Comparison of ENCODE assay signal across 30 cellular contexts in the genomic region with DNA sequence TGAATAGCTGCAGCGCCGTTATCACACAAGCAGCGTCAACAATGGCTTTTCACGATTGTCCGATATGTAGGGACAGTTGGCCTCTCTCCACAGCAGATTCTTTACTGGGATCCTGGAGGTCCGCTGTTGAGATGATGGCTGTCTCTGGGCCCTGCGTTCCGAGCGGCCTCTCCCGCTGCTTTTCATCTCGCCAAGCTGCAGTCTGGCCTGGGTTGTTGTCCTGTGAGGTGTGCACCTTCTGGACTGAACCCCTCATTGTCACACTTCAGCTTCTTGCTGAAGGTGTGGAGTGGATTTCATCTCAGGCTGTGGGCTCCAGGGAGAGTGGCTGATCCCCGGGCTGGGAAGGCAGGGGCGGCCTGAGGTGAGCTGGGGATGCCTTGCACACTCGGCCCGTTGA. TPM values are rescaled to one million over a fixed set of nuclear protein-coding genes. Genes with fewer than 3 reads are reported as not detected.
DNase-seq lines count a peak whose midpoint lies in the region; ATAC-seq, FAIRE-seq and TF ChIP-seq lines count a peak whose summit lies in the region.
"Had no signal": no experiment of that assay in that cellular context is flagged by ENCODE, and none has a peak within 500 bp of the region (broad histone marks: within the 10 kb centered on the region; RNA-seq: fewer than 3 reads in every experiment).

No MANE protein-coding gene starts in this region.

- H4K12ac ChIP-seq in trophoblast cell (ENCODE audit: low read depth, low read length) = no peak overlapping the region

- H2AK5ac ChIP-seq in trophoblast cell (ENCODE audit: low read length) = no peak overlapping the region

- CTCF ChIA-PET in K562 (lab: Yijun Ruan, JAX; ENCODE audit: low intra/inter-chr PET ratio) = no interaction called here
- CTCF ChIA-PET in activated CD4-positive, alpha-beta T cell treated with anti-CD3 and anti-CD28 coated beads for 36 hours (lab: Charles Lee) = interaction anchor here (0.7 kb wide), 1 partner anchor 23 kb away, joined by 3 read pairs; no protein-coding TSS in a partner anchor

- no peak overlapping the region for H3K14ac ChIP-seq in trophoblast cell (ENCODE audit: low read length)

- H3K9me3 ChIP-seq in HUES64 (ENCODE audit: insufficient read depth, low read depth, low read length) (no peaks in the 10 kb centered on the region), K562 (replicated peaks; ENCODE audit: control insufficient read depth, insufficient read depth, low read depth, low read length) (no peaks in the 10 kb centered on the region), trophoblast cell (ENCODE audit: insufficient read depth, low read depth, low read length) (no peaks in the 10 kb centered on the region)
- H3K9me3 ChIP-seq: A549, heart right ventricle, upper lobe of left lung had no signal

- no peaks in the 10 kb centered on the region for H3K27me3 Mint-ChIP-seq in activated CD4-positive, alpha-beta T cell treated with anti-CD3 and anti-CD28 coated beads for 36 hours
- H3K27me3 Mint-ChIP-seq: activated CD4-positive, alpha-beta T cell treated with anti-CD3 and anti-CD28 coated beads, Interleukin-2, amount 10 ng/mL, durations not matched to agents 24 days and 14 days had no signal

- no peak overlapping the region for H4K91ac ChIP-seq in trophoblast cell (ENCODE audit: low read depth, low read length)

- H2BK120ac ChIP-seq in trophoblast cell (ENCODE audit: insufficient read depth, low read length, poor library complexity) = no peak overlapping the region

- H3K4me1 Mint-ChIP-seq in activated CD4-positive, alpha-beta T cell treated with anti-CD3 and anti-CD28 coated beads for 36 hours = peaks cover 87% of the 10 kb centered on the region

- POLR2A ChIA-PET in K562 (lab: Yijun Ruan, JAX) = interaction anchor here (0.6 to 2.8 kb wide), 8 partner anchors 9 to 380 kb away, joined by 3 to 34 read pairs (median 4); partner anchors contain the start of gene UPF1
- POLR2A ChIA-PET in activated CD4-positive, alpha-beta T cell treated with anti-CD3 and anti-CD28 coated beads for 36 hours (lab: Charles Lee) = interaction anchor here (0.5 to 1.4 kb wide), 3 partner anchors 9 to 273 kb away, joined by 3 to 8 read pairs (median 5); partner anchors contain the start of genes COPE and DDX49

- peaks cover 98% of the 10 kb centered on the region for H3K79me2 ChIP-seq in K562 (ENCODE audit: control insufficient read depth, insufficient read depth, low read length)
- H3K79me2 ChIP-seq in trophoblast cell (ENCODE audit: control insufficient read depth, insufficient read depth, low read length, poor library complexity) = peaks cover 41% of the 10 kb centered on the region

- H3K9ac ChIP-seq in HUES64 (ENCODE audit: low read depth, low read length) = 0 out of 2 replicates have a peak overlapping the region, but pooled peaks have one; percentile 45
- H3K9ac ChIP-seq in K562 (ENCODE audit: insufficient read depth in 1 of 2, low read depth in 2 of 2, low read length in 2 of 2) = peak overlapping the region in 1 of 2 experiments; percentile 57; a peak in 1 of 4 replicates
- H3K9ac ChIP-seq in trophoblast cell (ENCODE audit: low read length) = no peak overlapping the region

- intact Hi-C loops in left ventricle myocardium superior (cut with micrococcal nuclease) = loop anchor here (10.0 kb wide), 1 partner anchor 247 kb away; no protein-coding TSS in a partner anchor
- intact Hi-C loops in Right ventricle myocardium inferior (cut with DNase I) = no loop called here
- intact Hi-C loops in K562 (cut with micrococcal nuclease) = loop anchor here (10.0 kb wide), 1 partner anchor 247 kb away; no protein-coding TSS in a partner anchor
- intact Hi-C loops in activated CD4-positive, alpha-beta T cell treated with anti-CD3 and anti-CD28 coated beads for 36 hours (cut with DNase I, micrococcal nuclease) = loop anchor here in 1 of 2 experiments (5.0 to 10.0 kb wide), 2 partner anchors 49 to 367 kb away; partner anchors contain the start of gene COMP

- no peak overlapping the region for H2BK12ac ChIP-seq in trophoblast cell (ENCODE audit: low read length)

- H3K9me3 Mint-ChIP-seq in activated CD4-positive, alpha-beta T cell treated with anti-CD3 and anti-CD28 coated beads for 36 hours (ENCODE audit: low read depth) = no peaks in the 10 kb centered on the region
- H3K9me3 Mint-ChIP-seq: activated CD4-positive, alpha-beta T cell treated with anti-CD3 and anti-CD28 coated beads, Interleukin-2, amount 10 ng/mL, durations not matched to agents 24 days and 14 days; activated naive CD4-positive, alpha-beta T cell treated with anti-CD3 and anti-CD28 coated beads for 36 hours had no signal

- no peaks in the 10 kb centered on the region for H3K27me3 ChIP-seq in HUES64 (ENCODE audit: insufficient read depth, low read length)
- H3K27me3 ChIP-seq in K562 (ENCODE audit: control insufficient read depth in 2 of 2, insufficient read depth in 2 of 2, low read length in 2 of 2) = no peaks in the 10 kb centered on the region
- no peaks in the 10 kb centered on the region for H3K27me3 ChIP-seq in trophoblast cell (ENCODE audit: insufficient read depth, low read length)
- H3K27me3 ChIP-seq: heart right ventricle, upper lobe of left lung had no signal

- H3K4ac ChIP-seq in trophoblast cell (ENCODE audit: low read depth, low read length) = peak overlapping the region; percentile 41

- no peak for TF ChIP-seq CTCF in K562 (IDR thresholded peaks at IDR 0.05 in 2 of 3, conservative IDR thresholded peaks at IDR 0.05 in 1 of 3; ENCODE audit: insufficient read depth in 2 of 3, low read depth in 1 of 3, low read length in 3 of 3)

- 94% methylated on average over 15 of the region's 15 CpGs for WGBS in HUES64
- 73% methylated on average over 15 of the region's 15 CpGs for WGBS in K562 (ENCODE audit: insufficient coverage, low coverage, missing lambda C conversion rate)
- no CpG with 5 or more reads among the region's 15 CpGs for WGBS in trophoblast cell (ENCODE audit: extremely low coverage, insufficient coverage, insufficient read length)

- no peaks in the 10 kb centered on the region for H3K79me1 ChIP-seq in trophoblast cell (ENCODE audit: low read length)

- H2AFZ ChIP-seq in K562 (ENCODE audit: low read depth, low read length) = no peak overlapping the region
- H2AFZ ChIP-seq in trophoblast cell (ENCODE audit: insufficient read depth, low read length, poor library complexity) = no peak overlapping the region

- H3K4me3 Mint-ChIP-seq in activated CD4-positive, alpha-beta T cell treated with anti-CD3 and anti-CD28 coated beads for 36 hours = no peak overlapping the region
- H3K4me3 Mint-ChIP-seq: activated naive CD4-positive, alpha-beta T cell treated with anti-CD3 and anti-CD28 coated beads for 36 hours had no signal

- H4K20me1 ChIP-seq in K562 (replicated peaks; ENCODE audit: control insufficient read depth, insufficient read depth, low read length) = peaks cover 77% of the 10 kb centered on the region

- BruUV-seq in K562 (replicated peaks; lab: Mats Ljungman, UMichigan) = no TSS peak

- H2BK5ac ChIP-seq in trophoblast cell (ENCODE audit: low read depth, low read length, poor library complexity) = no peak overlapping the region

- peak; percentile 26 for FAIRE-seq in K562 (lab: Jason Lieb, UNC)
- FAIRE-seq: A549, small intestine had no signal

- TF ChIP-seq EP300 in K562 (IDR thresholded peaks at IDR 0.05; ENCODE audit: low read length) = no peak

- H3K36me3 ChIP-seq in HUES64 (ENCODE audit: insufficient read depth, low read length) (peaks cover 18% of the 10 kb centered on the region), K562 (ENCODE audit: control insufficient read depth, insufficient read depth, low read length) (peaks cover 77% of the 10 kb centered on the region), trophoblast cell (ENCODE audit: control insufficient read depth in 1 of 2, insufficient read depth in 2 of 2, low read length in 2 of 2) (peaks cover 25 to 26% of the 10 kb centered on the region in 2 experiments)

- H4K8ac ChIP-seq in trophoblast cell (ENCODE audit: low read depth, low read length) = no peak overlapping the region

- no peak overlapping the region for H3K18ac ChIP-seq in trophoblast cell (ENCODE audit: low read length)

- no peak for ATAC-seq in left ventricle myocardium superior
- no peak for ATAC-seq in Right ventricle myocardium inferior
- ATAC-seq in K562 = no peak
- ATAC-seq in HG03439 (IDR thresholded peaks at IDR 0.05; ENCODE audit: unreplicated experiment) = no peak
- no peak for ATAC-seq in activated CD4-positive, alpha-beta T cell treated with anti-CD3 and anti-CD28 coated beads for 36 hours
- ATAC-seq: A549, heart right ventricle had no signal

- DNase-seq in left ventricle myocardium superior (peak; percentile 9), Right ventricle myocardium inferior (ENCODE audit: missing footprints) (no peak), K562 (ENCODE audit: extremely low read depth in 1 of 4, low spot score in 3 of 4) (no peak), trophoblast cell (no peak), NCI-H526 (lab: John Stamatoyannopoulos, UW) (no peak)
- DNase-seq in activated CD4-positive, alpha-beta T cell treated with anti-CD3 and anti-CD28 coated beads for 36 hours = no peak
- DNase-seq: activated CD4-positive, alpha-beta T cell treated with anti-CD3 and anti-CD28 coated beads, Interleukin-2, amount 10 ng/mL, durations not matched to agents 24 days and 14 days; activated naive CD4-positive, alpha-beta T cell treated with anti-CD3 and anti-CD28 coated beads for 36 hours; activated T-cell treated with anti-CD3 and anti-CD28 coated beads, Interleukin-2, amount 50 U/mL, for 1 hour; AML-193; aorta; COR-L47; effector memory CD4-positive, alpha-beta T cell; foreskin fibroblast; GF-D8; HCEC 1CT; heart right ventricle; mammary epithelial cell; NCI-H146; NCI-H446 treated with DMSO at 0.1 percent for 48 hours; OCI-M1; small intestine; stimulated activated CD8-positive, alpha-beta memory T cell treated with anti-CD3 and anti-CD28 coated beads, Interleukin-4, amount 100 ng/mL, for 48 hours; upper lobe of left lung had no signal

- no peak overlapping the region for H3K23ac ChIP-seq in trophoblast cell (ENCODE audit: low read length)

- H3K4me3 ChIP-seq in HUES64 (ENCODE audit: low read length) (no peak overlapping the region), K562 (no peak overlapping the region), trophoblast cell (ENCODE audit: low read depth, low read length) (no peak overlapping the region)
- H3K4me3 ChIP-seq: A549, coronary artery, heart right ventricle, upper lobe of left lung had no signal

- peaks cover 27% of the 10 kb centered on the region for H3K36me3 Mint-ChIP-seq in activated CD4-positive, alpha-beta T cell treated with anti-CD3 and anti-CD28 coated beads for 36 hours (ENCODE audit: low read depth)

- no peak overlapping the region for H3K27ac ChIP-seq in HUES64 (ENCODE audit: low read depth, low read length)
- no peak overlapping the region; the same call in 2 of the 3 replicates for H3K27ac ChIP-seq in K562 (ENCODE audit: extremely low read depth, low read depth, low read length)
- H3K27ac ChIP-seq in trophoblast cell (ENCODE audit: low read depth, low read length) = no peak overlapping the region
- H3K27ac ChIP-seq: A549, coronary artery, heart right ventricle, upper lobe of left lung had no signal

- peaks cover 21% of the 10 kb centered on the region for H3K9me1 ChIP-seq in K562 (ENCODE audit: control insufficient read depth, insufficient read depth, low read length)

- TF ChIP-seq POLR2A in K562 (conservative IDR thresholded peaks at IDR 0.05) = no peak

- in situ Hi-C loops in K562 (cut with MboI) = no loop called here

- no peak overlapping the region for H3K4me2 ChIP-seq in K562 (ENCODE audit: insufficient read depth, low read length)
- no peak overlapping the region for H3K4me2 ChIP-seq in trophoblast cell (ENCODE audit: low read length)
- H3K4me2 ChIP-seq: A549 had no signal

- no peak overlapping the region for H3K27ac Mint-ChIP-seq in activated CD4-positive, alpha-beta T cell treated with anti-CD3 and anti-CD28 coated beads for 36 hours
- H3K27ac Mint-ChIP-seq: activated naive CD4-positive, alpha-beta T cell treated with anti-CD3 and anti-CD28 coated beads for 36 hours had no signal

- TF ChIP-seq RAD21 in K562 (CRISPR knock-in tag; conservative IDR thresholded peaks at IDR 0.05 in 1 of 2, IDR thresholded peaks at IDR 0.05 in 1 of 2) = no peak

- H3K4me1 ChIP-seq in HUES64 (ENCODE audit: insufficient read depth, low read length) (peaks cover 8% of the 10 kb centered on the region), K562 (replicated peaks in 1 of 2; ENCODE audit: control insufficient read depth in 2 of 2, insufficient read depth in 2 of 2, low read length in 2 of 2) (peaks cover 4 to 35% of the 10 kb centered on the region in 2 experiments; a peak in 4 of 5 replicates), trophoblast cell (ENCODE audit: control insufficient read depth in 1 of 2, insufficient read depth in 2 of 2, low read length in 2 of 2) (peaks cover 0 to 2% of the 10 kb centered on the region in 2 experiments)
- H3K4me1 ChIP-seq: A549 had no signal

RNA-seq across cellular contexts. Expression of gene UPF1, which starts 9.6 kb away (rescaled TPM):
- total RNA-seq in left ventricle myocardium superior (37.3 TPM), Right ventricle myocardium inferior (37.0 TPM), K562 (2014; rRNA removed) (59.6 and 66.0 TPM in 2 replicates), K562 (2014; rRNA removed; fragmentation: Illumina TruSeq; extraction: Trizol) (24.6 and 27.9 TPM in 2 replicates), K562 (2015; rRNA removed; fragmentation: Illumina TruSeq; extraction: Trizol) (27.8 and 31.1 TPM in 2 replicates), K562 (2021) (98.8 and 103 TPM in 2 replicates)
- 33.4 TPM for polyA plus RNA-seq in HUES64 (2013, experiment 1 of 2)
- polyA plus RNA-seq in HUES64 (2013, experiment 2 of 2) = 31.4 TPM
- 164 and 380 TPM in 2 replicates for total RNA-seq in K562 (2011; cell fraction: chromatin; rRNA removed; ENCODE audit: low replicate concordance)
- 194 and 199 TPM in 2 replicates for total RNA-seq in K562 (2011; cell fraction: nucleolus; rRNA removed)
- 117 and 137 TPM in 2 replicates for total RNA-seq in K562 (2011; cell fraction: nucleoplasm; rRNA removed)
- polyA plus RNA-seq in K562 (2011; rRNA removed) (21.5 and 44.9 TPM in 2 replicates), K562 (2014; fragmentation: Illumina TruSeq; extraction: Trizol) (47.1 and 49.1 TPM in 2 replicates), K562 (2014; fragmentation: Nextera tagmentation; extraction: Ambion mirVana) (under 1 TPM; 0.34 to 0.71 TPM), K562 (2014; rRNA removed) (36.5 and 40.7 TPM in 2 replicates)
- 21.0 and 30.1 TPM in 2 replicates for polyA plus RNA-seq in K562 (2011; cell fraction: cytosol; rRNA removed)
- polyA plus RNA-seq in K562 (2011; cell fraction: nucleus; rRNA removed) = 96.8 and 126 TPM in 2 replicates
- polyA plus RNA-seq in K562 (2012) = 49.2 and 51.8 TPM in 2 replicates
- 68.3 and 101 TPM in 2 replicates for polyA minus RNA-seq in K562 (2011; rRNA and poly(A)+ RNA removed)
- 99.1 and 134 TPM in 2 replicates for polyA minus RNA-seq in K562 (2011; cell fraction: cytosol; rRNA and poly(A)+ RNA removed)
- 61.1 and 76.9 TPM in 2 replicates for polyA minus RNA-seq in K562 (2011; cell fraction: nucleus; rRNA and poly(A)+ RNA removed)
- 38.1 and 38.7 TPM in 2 replicates for polyA plus RNA-seq in trophoblast cell (2013)
- 10 to 100 TPM; 72.4 to 74.0 TPM for total RNA-seq in activated CD4-positive, alpha-beta T cell treated with anti-CD3 and anti-CD28 coated beads for 36 hours

RNA-seq across cellular contexts. Expression of gene COMP, which starts 50.3 kb away (rescaled TPM):
- not detected for total RNA-seq in left ventricle myocardium superior
- not detected for total RNA-seq in Right ventricle myocardium inferior
- polyA plus RNA-seq in HUES64 (2013, experiment 1 of 2) = not detected
- polyA plus RNA-seq in HUES64 (2013, experiment 2 of 2) = not detected
- not detected in 2 replicates for total RNA-seq in K562 (2011; cell fraction: chromatin; rRNA removed; ENCODE audit: low replicate concordance)
- not detected in 2 replicates for total RNA-seq in K562 (2011; cell fraction: nucleolus; rRNA removed)
- total RNA-seq in K562 (2011; cell fraction: nucleoplasm; rRNA removed) = not detected in 2 replicates
- not detected in 2 replicates for total RNA-seq in K562 (2014; rRNA removed)
- not detected in 2 replicates for total RNA-seq in K562 (2014; rRNA removed; fragmentation: Illumina TruSeq; extraction: Trizol)
- total RNA-seq in K562 (2015; rRNA removed; fragmentation: Illumina TruSeq; extraction: Trizol) = not detected in 2 replicates
- total RNA-seq in K562 (2021) = 0.07 TPM in 1 of 2 replicates, not detected in the other
- polyA plus RNA-seq in K562 (2011; rRNA removed) = not detected in 2 replicates
- polyA plus RNA-seq in K562 (2011; cell fraction: cytosol; rRNA removed) = not detected in 2 replicates
- polyA plus RNA-seq in K562 (2011; cell fraction: nucleus; rRNA removed) = not detected in 2 replicates
- not detected in 2 replicates for polyA plus RNA-seq in K562 (2012)
- polyA plus RNA-seq in K562 (2014; fragmentation: Illumina TruSeq; extraction: Trizol) = not detected in 2 replicates
- polyA plus RNA-seq in K562 (2014; fragmentation: Nextera tagmentation; extraction: Ambion mirVana) = not detected
- not detected in 2 replicates for polyA plus RNA-seq in K562 (2014; rRNA removed)
- polyA minus RNA-seq in K562 (2011; rRNA and poly(A)+ RNA removed) = not detected in 2 replicates
- not detected in 2 replicates for polyA minus RNA-seq in K562 (2011; cell fraction: cytosol; rRNA and poly(A)+ RNA removed)
- not detected in 2 replicates for polyA minus RNA-seq in K562 (2011; cell fraction: nucleus; rRNA and poly(A)+ RNA removed)
- polyA plus RNA-seq in trophoblast cell (2013) = 0.10 and 0.11 TPM in 2 replicates
- not detected for total RNA-seq in activated CD4-positive, alpha-beta T cell treated with anti-CD3 and anti-CD28 coated beads for 36 hours
- total RNA-seq: activated CD4-positive, alpha-beta T cell treated with anti-CD3 and anti-CD28 coated beads, Interleukin-2, amount 10 ng/mL, durations not matched to agents 24 days and 14 days; activated CD8-positive, alpha-beta memory T cell treated with anti-CD3 and anti-CD28 coated beads for 36 hours; activated naive CD4-positive, alpha-beta T cell treated with anti-CD3 and anti-CD28 coated beads for 36 hours; HT1080 had no signal
- polyA plus RNA-seq: A549, mammary epithelial cell had no signal

RNA-seq across cellular contexts. Expression of gene CERS1, which starts 54.6 kb away (rescaled TPM):
- total RNA-seq in left ventricle myocardium superior (0.42 TPM), Right ventricle myocardium inferior (0.30 TPM), K562 (2014; rRNA removed) (0.86 TPM in 2 replicates), K562 (2014; rRNA removed; fragmentation: Illumina TruSeq; extraction: Trizol) (0.13 and 0.33 TPM in 2 replicates), K562 (2015; rRNA removed; fragmentation: Illumina TruSeq; extraction: Trizol) (0.43 and 1.4 TPM in 2 replicates), K562 (2021) (1.5 and 1.7 TPM in 2 replicates)
- polyA plus RNA-seq in HUES64 (2013, experiment 1 of 2) = 9.6 TPM
- polyA plus RNA-seq in HUES64 (2013, experiment 2 of 2) = 12.6 TPM
- total RNA-seq in K562 (2011; cell fraction: chromatin; rRNA removed; ENCODE audit: low replicate concordance) = 1.3 and 6.2 TPM in 2 replicates
- 4.2 and 5.0 TPM in 2 replicates for total RNA-seq in K562 (2011; cell fraction: nucleolus; rRNA removed)
- 1.5 and 3.7 TPM in 2 replicates for total RNA-seq in K562 (2011; cell fraction: nucleoplasm; rRNA removed)
- polyA plus RNA-seq in K562 (2011; rRNA removed) (1.5 and 3.8 TPM in 2 replicates), K562 (2014; fragmentation: Illumina TruSeq; extraction: Trizol) (0.80 and 1.7 TPM in 2 replicates), K562 (2014; fragmentation: Nextera tagmentation; extraction: Ambion mirVana) (not detected), K562 (2014; rRNA removed) (1.1 TPM in 2 replicates)
- polyA plus RNA-seq in K562 (2011; cell fraction: cytosol; rRNA removed) = 5.5 and 5.7 TPM in 2 replicates
- polyA plus RNA-seq in K562 (2011; cell fraction: nucleus; rRNA removed) = 3.7 and 4.0 TPM in 2 replicates
- polyA plus RNA-seq in K562 (2012) = 0.71 and 0.87 TPM in 2 replicates
- polyA minus RNA-seq in K562 (2011; rRNA and poly(A)+ RNA removed) = 1.1 and 2.3 TPM in 2 replicates
- polyA minus RNA-seq in K562 (2011; cell fraction: cytosol; rRNA and poly(A)+ RNA removed) = 1.2 and 3.5 TPM in 2 replicates
- polyA minus RNA-seq in K562 (2011; cell fraction: nucleus; rRNA and poly(A)+ RNA removed) = 0.40 and 0.78 TPM in 2 replicates
- polyA plus RNA-seq in trophoblast cell (2013) = 3.3 and 3.9 TPM in 2 replicates
- under 1 TPM; 0.11 to 0.16 TPM for total RNA-seq in activated CD4-positive, alpha-beta T cell treated with anti-CD3 and anti-CD28 coated beads for 36 hours
- total RNA-seq: activated naive CD4-positive, alpha-beta T cell treated with anti-CD3 and anti-CD28 coated beads for 36 hours had no signal
